Comparison of ENCODE assay signal across 11 cellular contexts in genomic region chr1:183040600-183040999, GRCh38. TPM values are rescaled to one million over a fixed set of nuclear protein-coding genes. Genes with fewer than 3 reads are reported as not detected.
DNase-seq lines count a peak whose midpoint lies in the region; ATAC-seq, FAIRE-seq and TF ChIP-seq lines count a peak whose summit lies in the region.
"Had no signal": no experiment of that assay in that cellular context is flagged by ENCODE, and none has a peak within 500 bp of the region (broad histone marks: within the 10 kb centered on the region; RNA-seq: fewer than 3 reads in every experiment).

No MANE protein-coding gene starts in this region.

- no peak for FAIRE-seq in A549 (lab: Jason Lieb, UNC)
- FAIRE-seq: urothelium cell line had no signal

- TF ChIP-seq CTCF in A549 (IDR thresholded peaks at IDR 0.05) (no peak), KMS-11 (conservative IDR thresholded peaks at IDR 0.05; ENCODE audit: low read depth, low read length) (no peak), endodermal cell (conservative IDR thresholded peaks at IDR 0.05) (no peak), osteoblast (IDR thresholded peaks at IDR 0.05; ENCODE audit: extremely low read depth, low read depth, low read length) (no peak)

- peaks cover 78% of the 10 kb centered on the region for H3K4me1 ChIP-seq in A549
- peaks cover 32% of the 10 kb centered on the region for H3K4me1 ChIP-seq in KMS-11 (ENCODE audit: low read depth, poor library complexity, severe bottlenecking)
- no peaks in the 10 kb centered on the region for H3K4me1 ChIP-seq in endodermal cell (ENCODE audit: control insufficient read depth, insufficient read depth, low read length)
- peaks cover 68% of the 10 kb centered on the region for H3K4me1 ChIP-seq in osteoblast (ENCODE audit: insufficient read depth, low read length)
- H3K4me1 ChIP-seq in HAP-1 = peaks cover 30% of the 10 kb centered on the region

- no peaks in the 10 kb centered on the region for H4K20me1 ChIP-seq in KMS-11 (ENCODE audit: insufficient read depth)
- H4K20me1 ChIP-seq in osteoblast (ENCODE audit: insufficient read depth, low read length) = peaks cover 28% of the 10 kb centered on the region

- H3K36me3 Mint-ChIP-seq in endodermal cell (ENCODE audit: low read depth) = no peaks in the 10 kb centered on the region

- H3K79me2 ChIP-seq in KMS-11 (ENCODE audit: insufficient read depth, low read depth) (no peaks in the 10 kb centered on the region), osteoblast (ENCODE audit: insufficient read depth, low read length) (peaks cover 98% of the 10 kb centered on the region)

- no peak overlapping the region for H3K4me3 Mint-ChIP-seq in endodermal cell
- H3K4me3 Mint-ChIP-seq: central memory CD8-positive, alpha-beta T cell had no signal

- no peaks in the 10 kb centered on the region for H3K36me3 ChIP-seq in KMS-11 (ENCODE audit: insufficient read depth)
- H3K36me3 ChIP-seq in endodermal cell (ENCODE audit: control insufficient read depth, insufficient read depth, low read length) = no peaks in the 10 kb centered on the region
- H3K36me3 ChIP-seq in osteoblast (ENCODE audit: insufficient read depth, low read length) = peaks cover 13% of the 10 kb centered on the region
- H3K36me3 ChIP-seq in HAP-1 (replicated peaks) = no peaks in the 10 kb centered on the region

- TF ChIP-seq RAD21 in A549 (conservative IDR thresholded peaks at IDR 0.05 in 1 of 2, IDR thresholded peaks at IDR 0.05 in 1 of 2) = no peak

- CTCF ChIA-PET in A549 (lab: Yijun Ruan, JAX) = interaction anchor here (0.6 kb wide), 1 partner anchor 17 kb away, joined by 3 read pairs; no protein-coding TSS in a partner anchor

- in situ Hi-C loops in HAP-1 (cut with MboI; ENCODE audit: low sequenced_read_pairs) = no loop called here

- H3K9me3 ChIP-seq in A549 (no peaks in the 10 kb centered on the region), endodermal cell (ENCODE audit: control insufficient read depth, low read length) (no peaks in the 10 kb centered on the region), osteoblast (ENCODE audit: low read depth, low read length) (no peaks in the 10 kb centered on the region), HAP-1 (no peaks in the 10 kb centered on the region)

- H3K27me3 Mint-ChIP-seq in endodermal cell (ENCODE audit: insufficient read depth) = no peaks in the 10 kb centered on the region

- H3K4me2 ChIP-seq in A549 (peak overlapping the region; percentile 13; the same call in 1 of the 3 replicates), KMS-11 (peak overlapping the region; percentile 46; the same call in 1 of the 2 replicates), osteoblast (ENCODE audit: insufficient read depth, low read length) (peak overlapping the region; percentile 41)

- H3K4me3 ChIP-seq in A549 (no peak overlapping the region), KMS-11 (IDR thresholded peaks at IDR 0.05; ENCODE audit: insufficient read depth, low read depth, low read length) (no peak overlapping the region), endodermal cell (ENCODE audit: low read length) (no peak overlapping the region), osteoblast (ENCODE audit: insufficient read depth, low read length) (peak overlapping the region; percentile 18), HAP-1 (no peak overlapping the region)

- ATAC-seq in A549 (no peak), GM18511 (IDR thresholded peaks at IDR 0.05; ENCODE audit: unreplicated experiment) (no peak), GM19035 (IDR thresholded peaks at IDR 0.05; ENCODE audit: unreplicated experiment) (no peak)

- H2AFZ ChIP-seq in KMS-11 (ENCODE audit: low read depth) (no peak overlapping the region), osteoblast (ENCODE audit: low read length) (no peak overlapping the region)

- DNase-seq in A549 (ENCODE audit: low read depth in 1 of 2, low spot score in 1 of 2) (no peak), endodermal cell (no peak), osteoblast (ENCODE audit: insufficient read length, low spot score, missing footprints) (no peak), NCI-H1930 (lab: John Stamatoyannopoulos, UW) (no peak), HAP-1 (ENCODE audit: low spot score in 2 of 2) (no peak)
- DNase-seq: activated effector memory CD4-positive, alpha-beta T cell treated with anti-CD3 and anti-CD28 coated beads, Interleukin-2, amount 50 U/mL, for 16 hours had no signal

- no peak overlapping the region for H3K9ac ChIP-seq in KMS-11
- no peak overlapping the region for H3K9ac ChIP-seq in endodermal cell (ENCODE audit: extremely low read depth, low read length, poor library complexity, severe bottlenecking)

- POLR2A ChIA-PET in A549 (lab: Yijun Ruan, JAX) = no interaction called here

- TF ChIP-seq EP300 in A549 (IDR thresholded peaks at IDR 0.05) = no peak

- WGBS in A549 (ENCODE audit: missing lambda C conversion rate) = 74% methylated on average over 3 of the region's 3 CpGs
- WGBS in endodermal cell (ENCODE audit: insufficient coverage in 1 of 2, insufficient read length in 1 of 2), 2 experiments = 77 to 83% methylated on average over 3 of the region's 3 CpGs

- no peak for TF ChIP-seq POLR2A in A549 (IDR thresholded peaks at IDR 0.05; ENCODE audit: low read length)

- H3K27me3 ChIP-seq in KMS-11 (ENCODE audit: insufficient read depth, low read depth) (no peaks in the 10 kb centered on the region), endodermal cell (ENCODE audit: control insufficient read depth, insufficient read depth, low read length, poor library complexity, severe bottlenecking) (no peaks in the 10 kb centered on the region), osteoblast (ENCODE audit: insufficient read depth, low read length) (no peaks in the 10 kb centered on the region), HAP-1 (ENCODE audit: low read depth) (no peaks in the 10 kb centered on the region)

- peaks cover 39% of the 10 kb centered on the region for H3K4me1 Mint-ChIP-seq in endodermal cell
- H3K4me1 Mint-ChIP-seq: central memory CD8-positive, alpha-beta T cell had no signal

- H3K27ac ChIP-seq in A549 (no peak overlapping the region), KMS-11 (peak overlapping the region; percentile 27; the same call in 1 of the 2 replicates), endodermal cell (ENCODE audit: low read depth, low read length) (peak overlapping the region; percentile 68), osteoblast (ENCODE audit: low read depth, low read length) (peak overlapping the region; percentile 96)

- no peak overlapping the region for H3K27ac Mint-ChIP-seq in endodermal cell

- no peaks in the 10 kb centered on the region for H3K9me3 Mint-ChIP-seq in endodermal cell
- H3K9me3 Mint-ChIP-seq: central memory CD8-positive, alpha-beta T cell had no signal

TF ChIP-seq in A549, 52 proteins besides CTCF, POLR2A, EP300 and RAD21:
- TF ChIP-seq TP53 (CRISPR knock-in tag; IDR thresholded peaks at IDR 0.05) = no peak
- no peak for TF ChIP-seq SREBF2 (IDR thresholded peaks at IDR 0.05)
- TF ChIP-seq KDM5A (IDR thresholded peaks at IDR 0.05) = no peak
- no peak for TF ChIP-seq NR3C1 (IDR thresholded peaks at IDR 0.05)
- TF ChIP-seq RCOR1 (IDR thresholded peaks at IDR 0.05; ENCODE audit: low read depth, low read length) = no peak
- no peak for TF ChIP-seq ZC3H11A (IDR thresholded peaks at IDR 0.05)
- no peak for TF ChIP-seq POLR2AphosphoS2 (conservative IDR thresholded peaks at IDR 0.05; ENCODE audit: low read length)
- TF ChIP-seq RARB (CRISPR knock-in tag; IDR thresholded peaks at IDR 0.05) = no peak
- TF ChIP-seq EHMT2 (IDR thresholded peaks at IDR 0.05; ENCODE audit: low read depth) = no peak
- TF ChIP-seq NFE2L2 (conservative IDR thresholded peaks at IDR 0.05; ENCODE audit: low read length) = no peak
- TF ChIP-seq MAFK (IDR thresholded peaks at IDR 0.05; ENCODE audit: partially characterized antibody) = no peak
- TF ChIP-seq ZSCAN20 (CRISPR knock-in tag; IDR thresholded peaks at IDR 0.05) = no peak
- TF ChIP-seq CBX8 (IDR thresholded peaks at IDR 0.05) = no peak
- TF ChIP-seq ESRRA (IDR thresholded peaks at IDR 0.05; ENCODE audit: borderline replicate concordance, low read length) = no peak
- TF ChIP-seq EHF (CRISPR knock-in tag; IDR thresholded peaks at IDR 0.05) = no peak
- no peak for TF ChIP-seq HOXA7 (CRISPR knock-in tag; IDR thresholded peaks at IDR 0.05)
- TF ChIP-seq JUN (IDR thresholded peaks at IDR 0.05) = no peak
- no peak for TF ChIP-seq RFX5 (IDR thresholded peaks at IDR 0.05)
- TF ChIP-seq SMC3 (IDR thresholded peaks at IDR 0.05) = no peak

RNA-seq across cellular contexts. Expression of gene LAMC1, which starts 17.4 kb away (rescaled TPM):
- 139 and 152 TPM in 2 replicates for polyA plus RNA-seq in A549 (2011; rRNA removed)
- polyA plus RNA-seq in A549 (2012; cell fraction: cytosol; rRNA removed) = 39.6 and 43.0 TPM in 2 replicates
- polyA plus RNA-seq in A549 (2012; cell fraction: nucleus; rRNA removed) = 92.3 and 98.8 TPM in 2 replicates
- polyA plus RNA-seq in A549 (2017; fragmentation: RNase III; extraction: RNeasy Plus Mini Kit Qiagen cat#74134 plus additional on column Dnase treatment) = 85.8 to 106 TPM (median 93.7 TPM) in 3 replicates
- polyA minus RNA-seq in A549 (2011; rRNA and poly(A)+ RNA removed) = 149 and 171 TPM in 2 replicates
- total RNA-seq in endodermal cell = 10 to 100 TPM; 47.9 to 58.8 TPM
- 63.8 TPM for polyA plus RNA-seq in endodermal cell (2013, experiment 1 of 2)
- 78.1 TPM for polyA plus RNA-seq in endodermal cell (2013, experiment 2 of 2)
- 903 and 966 TPM in 2 replicates for total RNA-seq in osteoblast

Comparison
In these comparisons a context has a peak if more than half of its experiments do, and no peak if none do; other contexts are left out.
1. H3K27ac ChIP-seq: peak in KMS-11 (single experiment), endodermal cell (single experiment) and osteoblast (single experiment); none in A549 (0 of 2).
2. RNA of gene LAMC1, which starts 17.4 kb away (total RNA-seq): 903 to 966 TPM in osteoblast; 47.9 to 58.8 TPM in endodermal cell; every median in the first group is over 10 times any median in the second.
3. Peak in every context shown above with its lines, with median percentiles within 50 percentile points of each other: H3K4me2 ChIP-seq.